ENCODE assay signal across 15 cellular contexts in the genomic region with DNA sequence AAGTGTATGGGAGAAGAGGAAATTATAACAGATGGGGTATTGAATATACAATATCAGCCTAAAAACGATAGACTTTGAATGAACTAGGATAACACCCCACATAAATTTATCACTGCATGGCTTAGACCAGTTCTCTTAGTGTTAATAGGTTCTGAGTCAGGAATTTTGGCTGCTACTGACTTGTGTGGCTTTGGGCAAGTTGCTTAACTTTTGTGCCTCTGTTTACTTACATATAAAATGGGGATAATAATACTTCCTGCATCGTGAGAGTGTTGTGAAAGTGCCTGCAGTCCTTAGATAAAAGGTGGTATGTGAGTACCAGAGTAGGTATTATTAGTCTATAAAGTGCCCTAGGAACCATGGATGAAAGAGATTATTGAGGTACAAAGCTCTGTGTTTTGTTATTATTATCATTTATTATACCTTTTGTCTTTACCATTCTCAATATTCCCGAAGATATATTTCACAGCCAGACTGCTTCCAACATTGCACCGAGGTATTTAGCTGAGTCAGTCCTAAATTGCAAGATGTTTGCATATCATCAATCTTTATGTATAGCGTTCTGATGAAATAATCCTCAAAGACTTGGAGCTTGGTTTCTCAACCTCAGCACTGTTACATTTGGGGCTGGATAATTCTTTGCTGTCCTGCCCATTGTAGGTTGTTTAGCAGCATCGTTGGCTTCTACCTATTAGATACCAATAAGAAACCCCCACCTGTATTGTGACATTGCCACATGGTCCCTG. TPM values are rescaled to one million over a fixed set of nuclear protein-coding genes. Genes with fewer than 3 reads are reported as not detected.
A peak's percentile ranks its signal among the peaks of the same experiment; 100 is the strongest.
DNase-seq lines count a peak whose midpoint lies in the region; ATAC-seq, FAIRE-seq and TF ChIP-seq lines count a peak whose summit lies in the region.
"Had no signal": no experiment of that assay in that cellular context is flagged by ENCODE, and none has a peak within 500 bp of the region (broad histone marks: within the 10 kb centered on the region; RNA-seq: fewer than 3 reads in every experiment).

No MANE protein-coding gene starts in this region.

- POLR2A ChIA-PET in CD4-positive, alpha-beta T cell (lab: Charles Lee), result no interaction called here
- POLR2A ChIA-PET in H1 (lab: Charles Lee; ENCODE audit: partially characterized antibody), result interaction anchor here (0.6 to 9.3 kb wide), 6 partner anchors 9 to 145 kb away, joined by 3 to 91 read pairs (median 6); no protein-coding TSS in a partner anchor

- H2BK12ac ChIP-seq in H1 (ENCODE audit: low read depth, low read length), result no peak overlapping the region

- H3K9me3 Mint-ChIP-seq in CD4-positive, alpha-beta T cell, result no peaks in the 10 kb centered on the region
- H3K9me3 Mint-ChIP-seq in neural crest cell, result no peaks in the 10 kb centered on the region
- H3K9me3 Mint-ChIP-seq: activated naive CD4-positive, alpha-beta T cell treated with anti-CD3 and anti-CD28 coated beads for 36 hours had no signal

- no peak for ATAC-seq in CD4-positive, alpha-beta T cell (ENCODE audit: poor library complexity)
- no peak for ATAC-seq in GM21723 (IDR thresholded peaks at IDR 0.05; ENCODE audit: unreplicated experiment)
- ATAC-seq in GM21447 (IDR thresholded peaks at IDR 0.05; ENCODE audit: unreplicated experiment), result no peak

- H3K4me2 ChIP-seq in H1 (ENCODE audit: insufficient read depth in 1 of 2, low read depth in 2 of 2, low read length in 2 of 2), result peak overlapping the region; percentile 86 to 96

- intact Hi-C loops in CD4-positive, alpha-beta T cell (cut with DNase I, micrococcal nuclease), result no loop called here

- TF ChIP-seq EP300 in H1 (IDR thresholded peaks at IDR 0.05; ENCODE audit: borderline replicate concordance in 1 of 2, low read depth in 2 of 2, low read length in 2 of 2), result no peak

- H3K4me3 Mint-ChIP-seq in CD4-positive, alpha-beta T cell, result peak overlapping the region; percentile 91
- H3K4me3 Mint-ChIP-seq in neural crest cell, result peak overlapping the region; percentile 91
- H3K4me3 Mint-ChIP-seq: activated naive CD4-positive, alpha-beta T cell treated with anti-CD3 and anti-CD28 coated beads for 36 hours had no signal

- WGBS in H1 (ENCODE audit: extremely low coverage in 1 of 2, insufficient coverage in 1 of 2, insufficient read length in 1 of 2, insufficient replicate concordance in 2 of 2, low coverage in 1 of 2, low lambda C conversion rate in 2 of 2, missing lambda C conversion rate in 1 of 2), 2 experiments, result 71% methylated on average over 6 of the region's 6 CpGs; no CpG with 5 or more reads in 1 of the 2 experiments

- peaks cover 4% of the 10 kb centered on the region for H3K36me3 Mint-ChIP-seq in CD4-positive, alpha-beta T cell (ENCODE audit: low read depth)
- H3K36me3 Mint-ChIP-seq in neural crest cell (ENCODE audit: low read depth), result no peaks in the 10 kb centered on the region

- no peak overlapping the region for H2AFZ ChIP-seq in H1 (ENCODE audit: low read length)

- no peak overlapping the region for H4K8ac ChIP-seq in H1 (ENCODE audit: extremely low read depth, insufficient read depth, low read length)

- H3K27ac ChIP-seq in CD4-positive, alpha-beta T cell (ENCODE audit: low read depth, low read length), result no peak overlapping the region
- H3K27ac ChIP-seq in H1 (ENCODE audit: low read depth, low read length), result no peak overlapping the region
- H3K27ac ChIP-seq: C4-2B had no signal

- no peaks in the 10 kb centered on the region for H3K9me3 ChIP-seq in CD4-positive, alpha-beta T cell (ENCODE audit: control insufficient read depth, low read length)
- no peaks in the 10 kb centered on the region for H3K9me3 ChIP-seq in H1 (ENCODE audit: insufficient read depth in 2 of 2, low read depth in 1 of 2, low read length in 1 of 2)

- peak overlapping the region; percentile 53 to 96 (median 78); a peak in 4 of 8 replicates for H3K4me3 ChIP-seq in H1 (ENCODE audit: extremely low read depth in 1 of 4, insufficient read depth in 2 of 4, low read depth in 3 of 4, low read length in 4 of 4)

- peaks cover 41% of the 10 kb centered on the region for H3K27me3 ChIP-seq in CD4-positive, alpha-beta T cell (ENCODE audit: control insufficient read depth, insufficient read depth, low read length)
- H3K27me3 ChIP-seq in H1 (replicated peaks in 1 of 4; ENCODE audit: control insufficient read depth in 3 of 4, extremely low read depth in 1 of 4, insufficient read depth in 3 of 4, low read length in 3 of 4), result no peaks in the 10 kb centered on the region

- no peak overlapping the region; a peak in 1 of 7 replicates for H3K9ac ChIP-seq in H1 (replicated peaks in 1 of 4; ENCODE audit: extremely low read depth in 1 of 4, low read depth in 3 of 4, low read length in 3 of 4)

- TF ChIP-seq RAD21 in H1 (IDR thresholded peaks at IDR 0.05 in 1 of 2, conservative IDR thresholded peaks at IDR 0.05 in 1 of 2; ENCODE audit: low read depth in 2 of 2, low read length in 2 of 2), result no peak

- H3K4me1 Mint-ChIP-seq in CD4-positive, alpha-beta T cell (ENCODE audit: low read depth), result peaks cover 25% of the 10 kb centered on the region
- peaks cover 27% of the 10 kb centered on the region for H3K4me1 Mint-ChIP-seq in neural crest cell

- no peak overlapping the region for H2BK120ac ChIP-seq in H1 (replicated peaks; ENCODE audit: low read depth, low read length)

- no peak for FAIRE-seq in H1 (lab: Jason Lieb, UNC)
- FAIRE-seq: G401.6 had no signal

- no peak overlapping the region for H3K56ac ChIP-seq in H1 (replicated peaks; ENCODE audit: insufficient read length, low read depth, low read length)

- no peak overlapping the region for H4K5ac ChIP-seq in H1 (ENCODE audit: insufficient read length, low read depth, low read length)

- DNase-seq in CD4-positive, alpha-beta T cell, result no peak
- peak; percentile 73 for DNase-seq in NCI-H460 (ENCODE audit: extremely low read depth, low read depth)
- no peak for DNase-seq in H1 (ENCODE audit: low read depth in 1 of 2, low spot score in 2 of 2)
- DNase-seq in neural crest cell (ENCODE audit: low read depth, low spot score), result no peak
- DNase-seq in cerebellar cortex (ENCODE audit: low spot score), result no peak
- no peak for DNase-seq in activated naive CD4-positive, alpha-beta T cell treated with Interleukin-2 at 50 U/mL for 16 hours
- DNase-seq: activated naive CD4-positive, alpha-beta T cell treated with anti-CD3 and anti-CD28 coated beads for 36 hours; dermis blood vessel endothelial cell; nucleus accumbens; stimulated activated CD4-positive, alpha-beta T cell treated with anti-CD3 and anti-CD28 coated beads, Interleukin-15, amount 100 ng/mL, for 24 hours; stimulated activated CD8-positive, alpha-beta memory T cell treated with anti-CD3 and anti-CD28 coated beads, Interleukin-4, amount 100 ng/mL, for 48 hours had no signal

- H2BK20ac ChIP-seq in H1 (ENCODE audit: low read length), result no peak overlapping the region

- no peak overlapping the region for H3K27ac Mint-ChIP-seq in CD4-positive, alpha-beta T cell
- no peak overlapping the region for H3K27ac Mint-ChIP-seq in neural crest cell (ENCODE audit: unreplicated experiment)
- H3K27ac Mint-ChIP-seq: activated naive CD4-positive, alpha-beta T cell treated with anti-CD3 and anti-CD28 coated beads for 36 hours had no signal

- H2BK5ac ChIP-seq in H1 (ENCODE audit: low read depth, low read length), result no peak overlapping the region

- no peak overlapping the region for H4K91ac ChIP-seq in H1 (replicated peaks; ENCODE audit: insufficient read length, low read length)

- H3K27me3 Mint-ChIP-seq in CD4-positive, alpha-beta T cell, result peaks cover 62% of the 10 kb centered on the region
- peaks cover 40% of the 10 kb centered on the region for H3K27me3 Mint-ChIP-seq in neural crest cell (ENCODE audit: low read depth)

- no peak overlapping the region for H2BK15ac ChIP-seq in H1 (ENCODE audit: low read length)

- H3K36me3 ChIP-seq in H1 (ENCODE audit: control insufficient read depth in 2 of 4, insufficient read depth in 4 of 4, low read length in 3 of 4), result peaks cover 0 to 3% (median 0%) of the 10 kb centered on the region in 4 experiments; a peak in 1 of 8 replicates

- CTCF ChIA-PET in CD4-positive, alpha-beta T cell (lab: Charles Lee), result no interaction called here
- CTCF ChIA-PET in H1 (lab: Charles Lee; ENCODE audit: partially characterized antibody), result interaction anchor here (0.5 to 1.7 kb wide), 5 partner anchors 9 to 267 kb away, joined by 3 to 6 read pairs (median 3); no protein-coding TSS in a partner anchor

- no peak overlapping the region for H3K23ac ChIP-seq in H1 (ENCODE audit: insufficient read length)

- peaks cover 15 to 43% of the 10 kb centered on the region in 2 experiments for H3K79me2 ChIP-seq in H1 (ENCODE audit: control insufficient read depth in 1 of 2, insufficient read depth in 2 of 2, low read length in 2 of 2)

- no peak overlapping the region for H3K4ac ChIP-seq in H1 (replicated peaks; ENCODE audit: insufficient read length, low read depth, low read length)

- H3K23me2 ChIP-seq in H1 (ENCODE audit: low read depth, low read length), result peaks cover 9% of the 10 kb centered on the region

- H3K79me1 ChIP-seq in H1 (ENCODE audit: low read depth, low read length), result no peaks in the 10 kb centered on the region

- no peak overlapping the region for H3K14ac ChIP-seq in H1 (ENCODE audit: insufficient read length)

- TF ChIP-seq CTCF in CD4-positive, alpha-beta T cell (IDR thresholded peaks at IDR 0.05), result no peak
- TF ChIP-seq CTCF in H1 (IDR thresholded peaks at IDR 0.05; ENCODE audit: control extremely low read depth in 1 of 3, insufficient read depth in 1 of 3, low read depth in 1 of 3, low read length in 3 of 3) (no peak), neural crest cell (conservative IDR thresholded peaks at IDR 0.05) (no peak)

- TF ChIP-seq POLR2A in H1 (IDR thresholded peaks at IDR 0.05; ENCODE audit: control extremely low read depth in 1 of 2, low read depth in 2 of 2, low read length in 2 of 2), result no peak

- H3K4me1 ChIP-seq in H1 (replicated peaks in 1 of 4; ENCODE audit: control insufficient read depth in 3 of 4, insufficient read depth in 4 of 4, low read length in 3 of 4), result peaks cover 4 to 8% (median 5%) of the 10 kb centered on the region in 4 experiments; a peak in 6 of 7 replicates

- H3K18ac ChIP-seq in H1 (ENCODE audit: extremely low read depth, low read length), result no peak overlapping the region

- no peaks in the 10 kb centered on the region for H4K20me1 ChIP-seq in H1 (replicated peaks in 1 of 2; ENCODE audit: control insufficient read depth in 1 of 2, insufficient read depth in 2 of 2, low read length in 2 of 2)

- H2AK5ac ChIP-seq in H1 (ENCODE audit: low read depth, low read length), result no peak overlapping the region

RNA-seq across cellular contexts. Expression of a gene that starts 2.3 kb away (rescaled TPM):
- 1 to 10 TPM; 1.6 to 3.2 TPM for total RNA-seq in CD4-positive, alpha-beta T cell
- 109 and 112 TPM in 2 replicates for total RNA-seq in NCI-H460 (2014; rRNA removed; shearing (Covaris generic))
- polyA plus RNA-seq in NCI-H460 (2014; cell fraction: nucleus; rRNA removed), result 45.0 and 69.7 TPM in 2 replicates
- total RNA-seq in H1 (2021; fragmentation: NEBNext Ultra II Directional; extraction: Animal tissue kit (Norgen Biotek cat#: 25700)), result 327 and 338 TPM in 2 replicates
- polyA plus RNA-seq in H1 (2011; rRNA removed), result 25.5 and 28.3 TPM in 2 replicates
- 55.3 TPM for polyA plus RNA-seq in H1 (2011; cell fraction: cytosol; rRNA removed)
- polyA plus RNA-seq in H1 (2011; cell fraction: nucleus; rRNA removed), result 69.4 TPM
- 37.9 to 74.1 TPM (median 45.5 TPM) in 4 replicates for polyA plus RNA-seq in H1 (2012, experiment 1 of 2)
- polyA plus RNA-seq in H1 (2012, experiment 2 of 2), result 6.6 TPM
- 63.2 TPM for polyA plus RNA-seq in H1 (2013, experiment 1 of 2)
- 56.8 TPM for polyA plus RNA-seq in H1 (2013, experiment 2 of 2)
- 34.9 and 35.6 TPM in 2 replicates for polyA minus RNA-seq in H1 (2011; rRNA and poly(A)+ RNA removed)
- polyA minus RNA-seq in H1 (2011; cell fraction: cytosol; rRNA and poly(A)+ RNA removed), result 59.2 TPM
- 155 TPM for polyA minus RNA-seq in H1 (2011; cell fraction: nucleus; rRNA and poly(A)+ RNA removed)
- 52.1 and 54.0 TPM in 2 replicates for total RNA-seq in neural crest cell

Comparison
In these comparisons a context has a peak if more than half of its experiments do, and no peak if none do; other contexts are left out.
1. RNA of a gene that starts 2.3 kb away (total RNA-seq): 327 to 338 TPM in H1, 109 to 112 TPM in NCI-H460 and 52.1 to 54.0 TPM in neural crest cell; 1.6 to 3.2 TPM in CD4-positive, alpha-beta T cell; every median in the first group is over 10 times any median in the second.